In the genomic region with DNA sequence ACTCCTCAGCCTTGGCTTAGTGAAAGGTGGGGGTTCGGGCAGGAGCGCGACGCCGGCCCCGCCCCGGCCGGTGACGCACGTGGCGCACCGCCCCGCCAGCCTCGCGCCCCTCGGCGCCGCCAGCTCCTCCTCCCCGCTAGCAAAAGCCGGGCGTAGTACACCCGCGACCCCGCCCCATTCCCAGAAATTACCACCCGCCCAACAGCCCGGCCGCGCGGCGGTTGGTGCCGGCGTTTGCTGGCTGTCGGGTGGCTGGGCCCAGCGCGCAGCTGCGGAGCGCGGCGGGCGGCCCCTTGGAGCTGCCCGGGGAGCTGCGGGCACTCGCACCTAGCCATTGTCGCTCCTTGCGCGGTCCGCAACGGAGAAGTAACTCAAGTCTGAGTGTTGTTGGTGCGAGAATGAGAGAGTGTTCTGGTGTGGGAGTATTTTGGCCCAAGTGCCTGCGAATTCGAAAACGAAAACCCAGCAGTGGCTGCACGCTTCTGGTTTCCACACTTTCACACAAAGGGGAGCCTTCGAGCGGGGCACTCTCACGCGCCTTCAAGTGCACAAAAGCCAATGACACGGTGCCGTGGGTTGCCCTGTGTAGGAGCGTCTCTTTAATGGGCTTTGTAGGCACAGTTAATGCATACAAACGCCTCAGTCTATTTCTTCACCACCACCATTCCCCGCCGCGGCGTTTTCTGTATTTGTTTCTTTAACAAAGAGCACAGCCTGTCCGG, we compare ENCODE assay signal across 8 cellular contexts. TPM values are rescaled to one million over a fixed set of nuclear protein-coding genes. Genes with fewer than 3 reads are reported as not detected.
A peak's percentile ranks its signal among the peaks of the same experiment; 100 is the strongest.
DNase-seq lines count a peak whose midpoint lies in the region; ATAC-seq and TF ChIP-seq lines count a peak whose summit lies in the region.

No MANE protein-coding gene starts in this region.

- H3K9ac ChIP-seq in adipocyte (ENCODE audit: low read length), result peak overlapping the region; percentile 90

- H3K27ac ChIP-seq in heart left ventricle (peak overlapping the region; percentile 90 to 100 (median 100)), upper lobe of left lung (peak overlapping the region; percentile 98 to 100 (median 100))

- H3K36me3 ChIP-seq in adipocyte (ENCODE audit: control insufficient read depth, insufficient read depth, low read length, severe bottlenecking) (no peaks in the 10 kb centered on the region), heart left ventricle (no peaks in the 10 kb centered on the region), upper lobe of left lung (no peaks in the 10 kb centered on the region)

- no peak for TF ChIP-seq CTCF in GM13976 (IDR thresholded peaks at IDR 0.05; ENCODE audit: borderline replicate concordance, control extremely low read depth, extremely low read depth, insufficient read depth, missing control alignments)
- TF ChIP-seq CTCF in heart left ventricle (IDR thresholded peaks at IDR 0.05), result peak in 2 of 12 donors; percentile 3 to 9
- peak in 2 of 6 experiments; percentile 10 to 37 for TF ChIP-seq CTCF in upper lobe of left lung (IDR thresholded peaks at IDR 0.05)

- H3K9me3 ChIP-seq in adipocyte (ENCODE audit: control insufficient read depth, low read length) (no peaks in the 10 kb centered on the region), heart left ventricle (no peaks in the 10 kb centered on the region), upper lobe of left lung (no peaks in the 10 kb centered on the region)

- TF ChIP-seq POLR2A in heart left ventricle (IDR thresholded peaks at IDR 0.05) (peak in 1 of 2 donors; percentile 90), upper lobe of left lung (IDR thresholded peaks at IDR 0.05) (peak; percentile 52 to 94 (median 79))

- no peaks in the 10 kb centered on the region for H3K27me3 ChIP-seq in adipocyte (replicated peaks; ENCODE audit: control insufficient read depth, insufficient read depth, low read length)
- H3K27me3 ChIP-seq in heart left ventricle, result no peaks in the 10 kb centered on the region
- H3K27me3 ChIP-seq in upper lobe of left lung, result no peaks in the 10 kb centered on the region

- TF ChIP-seq EP300 in upper lobe of left lung (IDR thresholded peaks at IDR 0.05), result peak in 2 of 4 donors; percentile 70 to 79

- H3K4me1 ChIP-seq in adipocyte (ENCODE audit: control insufficient read depth, insufficient read depth, low read length) (peaks cover 9% of the 10 kb centered on the region), heart left ventricle (peaks cover 0 to 26% (median 14%) of the 10 kb centered on the region in 12 donors), upper lobe of left lung (peaks cover 4 to 22% (median 15%) of the 10 kb centered on the region in 4 donors)

- DNase-seq in GM13976 (ENCODE audit: low spot score), result peak; percentile 90
- DNase-seq in NCI-H1417 treated with DMSO at 0.1 percent for 48 hours (lab: John Stamatoyannopoulos, UW), result peak; percentile 69
- peak; percentile 46 to 82 for DNase-seq in SW 1271 (lab: John Stamatoyannopoulos, UW)
- peak; percentile 99 for DNase-seq in adipocyte (ENCODE audit: low read depth)
- DNase-seq in heart left ventricle, result peak; percentile 96 to 98 (median 97)
- peak; percentile 99 for DNase-seq in posterior vena cava (ENCODE audit: low spot score)
- DNase-seq in upper lobe of left lung, result peak; percentile 97 to 98

- intact Hi-C loops in heart left ventricle (cut with DNase I), result loop anchor here in 8 of 10 donors (1.0 to 10.0 kb wide), 15 partner anchors 41 to 379 kb away; a partner anchor contains a TSS
- intact Hi-C loops in posterior vena cava (cut with DNase I), result loop anchor here in 1 of 2 donors (5.0 to 10.0 kb wide), 2 partner anchors 73 to 96 kb away; no protein-coding TSS in a partner anchor

- 0 to 1% (median 0%) methylated on average over 13 to 66 of the region's 66 CpGs for WGBS in heart left ventricle, 4 donors
- WGBS in upper lobe of left lung, 2 donors, result 0% methylated on average over 29 to 66 of the region's 66 CpGs

- peak overlapping the region; percentile 98 for H3K4me3 ChIP-seq in adipocyte (ENCODE audit: low read length)
- peak overlapping the region; percentile 76 to 100 (median 98) for H3K4me3 ChIP-seq in heart left ventricle
- peak overlapping the region; percentile 78 to 98 (median 90) for H3K4me3 ChIP-seq in upper lobe of left lung

- in situ Hi-C loops in GM13976 (cut with MboI; ENCODE audit: low sequenced_read_pairs, unreplicated experiment), result no loop called here

- ATAC-seq in HG02840 (IDR thresholded peaks at IDR 0.05; ENCODE audit: low FRiP score, unreplicated experiment) (peak; percentile 59), heart left ventricle (peak; percentile 82 to 89 (median 84)), upper lobe of left lung (ENCODE audit: low FRiP score in 2 of 2) (peak; percentile 92 to 94)

RNA-seq across cellular contexts. Expression of a gene that starts 1.0 kb away (rescaled TPM):
- 10 to 100 TPM; 29.7 to 44.2 (median 34.3) TPM for total RNA-seq in heart left ventricle
- polyA plus RNA-seq in heart left ventricle, result 10 to 100 TPM; 10.3 to 18.2 TPM
- 10 to 100 TPM; 52.0 to 56.8 TPM for total RNA-seq in posterior vena cava
- total RNA-seq in upper lobe of left lung, result 10 to 100 TPM; 34.5 to 87.0 (median 39.1) TPM

Comparison
In these comparisons a context has a peak if more than half of its experiments do, and no peak if none do; other contexts are left out.
1. Peak in every context shown above with its lines: DNase-seq, ATAC-seq, H3K4me3 ChIP-seq and H3K27ac ChIP-seq.